ENCODE assay signal across 8 cellular contexts in the genomic region with DNA sequence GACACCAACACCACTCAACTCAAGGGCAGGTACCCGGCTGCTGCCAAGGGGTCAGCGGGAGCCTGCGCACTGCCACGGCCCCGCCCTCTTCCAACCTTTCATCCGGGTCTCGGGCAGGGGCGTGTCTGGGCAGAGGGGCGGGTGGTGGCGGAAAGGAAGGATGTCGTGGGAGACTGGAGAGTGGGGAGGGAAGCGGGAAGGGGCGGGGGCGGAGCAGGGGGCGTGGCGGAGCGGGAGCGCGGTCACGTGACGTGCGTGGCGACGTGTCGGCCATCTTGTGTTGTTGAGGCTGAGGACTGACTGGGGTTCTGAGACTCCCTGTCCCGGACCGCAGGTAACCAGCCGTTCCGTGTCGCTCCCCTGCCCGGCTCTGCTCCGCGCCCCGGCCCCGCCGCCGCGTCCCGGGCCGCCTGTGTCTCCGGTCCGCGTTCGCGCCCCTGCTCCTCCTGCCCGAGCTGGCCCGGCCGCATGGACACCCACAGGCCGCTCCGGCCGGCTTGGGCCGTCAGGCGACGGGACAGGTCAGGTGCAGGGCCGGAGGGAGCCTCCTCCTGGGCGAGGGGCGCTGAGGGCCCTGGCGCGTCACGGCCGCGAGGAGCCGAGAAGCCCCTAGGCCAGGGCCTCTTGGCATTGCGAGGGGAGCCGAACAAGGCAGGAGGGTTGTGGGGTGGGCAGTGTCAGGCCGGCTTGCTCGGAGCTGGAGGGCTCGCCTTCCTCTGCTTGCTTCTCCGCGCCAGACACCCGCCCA. TPM values are rescaled to one million over a fixed set of nuclear protein-coding genes. Genes with fewer than 3 reads are reported as not detected.
DNase-seq lines count a peak whose midpoint lies in the region; ATAC-seq and TF ChIP-seq lines count a peak whose summit lies in the region.

A gene with protein sequence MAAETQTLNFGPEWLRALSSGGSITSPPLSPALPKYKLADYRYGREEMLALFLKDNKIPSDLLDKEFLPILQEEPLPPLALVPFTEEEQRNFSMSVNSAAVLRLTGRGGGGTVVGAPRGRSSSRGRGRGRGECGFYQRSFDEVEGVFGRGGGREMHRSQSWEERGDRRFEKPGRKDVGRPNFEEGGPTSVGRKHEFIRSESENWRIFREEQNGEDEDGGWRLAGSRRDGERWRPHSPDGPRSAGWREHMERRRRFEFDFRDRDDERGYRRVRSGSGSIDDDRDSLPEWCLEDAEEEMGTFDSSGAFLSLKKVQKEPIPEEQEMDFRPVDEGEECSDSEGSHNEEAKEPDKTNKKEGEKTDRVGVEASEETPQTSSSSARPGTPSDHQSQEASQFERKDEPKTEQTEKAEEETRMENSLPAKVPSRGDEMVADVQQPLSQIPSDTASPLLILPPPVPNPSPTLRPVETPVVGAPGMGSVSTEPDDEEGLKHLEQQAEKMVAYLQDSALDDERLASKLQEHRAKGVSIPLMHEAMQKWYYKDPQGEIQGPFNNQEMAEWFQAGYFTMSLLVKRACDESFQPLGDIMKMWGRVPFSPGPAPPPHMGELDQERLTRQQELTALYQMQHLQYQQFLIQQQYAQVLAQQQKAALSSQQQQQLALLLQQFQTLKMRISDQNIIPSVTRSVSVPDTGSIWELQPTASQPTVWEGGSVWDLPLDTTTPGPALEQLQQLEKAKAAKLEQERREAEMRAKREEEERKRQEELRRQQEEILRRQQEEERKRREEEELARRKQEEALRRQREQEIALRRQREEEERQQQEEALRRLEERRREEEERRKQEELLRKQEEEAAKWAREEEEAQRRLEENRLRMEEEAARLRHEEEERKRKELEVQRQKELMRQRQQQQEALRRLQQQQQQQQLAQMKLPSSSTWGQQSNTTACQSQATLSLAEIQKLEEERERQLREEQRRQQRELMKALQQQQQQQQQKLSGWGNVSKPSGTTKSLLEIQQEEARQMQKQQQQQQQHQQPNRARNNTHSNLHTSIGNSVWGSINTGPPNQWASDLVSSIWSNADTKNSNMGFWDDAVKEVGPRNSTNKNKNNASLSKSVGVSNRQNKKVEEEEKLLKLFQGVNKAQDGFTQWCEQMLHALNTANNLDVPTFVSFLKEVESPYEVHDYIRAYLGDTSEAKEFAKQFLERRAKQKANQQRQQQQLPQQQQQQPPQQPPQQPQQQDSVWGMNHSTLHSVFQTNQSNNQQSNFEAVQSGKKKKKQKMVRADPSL (N-terminal part only) (plus strand): TSS at position 273 of the 748 bp plus-strand sequence. CDS start 37,867 bp downstream, outside the sequence.

- H3K27me3 Mint-ChIP-seq in T-helper 17 cell, result no peaks in the 10 kb centered on the region

- intact Hi-C loops in left cardiac atrium (cut with DNase I) (no loop called here), posterior vena cava (cut with DNase I) (no loop called here)

- peak in 2 of 4 donors; percentile 28 to 72 for TF ChIP-seq POLR2A in upper lobe of left lung (IDR thresholded peaks at IDR 0.05)

- ATAC-seq in GM18498 (IDR thresholded peaks at IDR 0.05; ENCODE audit: unreplicated experiment), result peak; percentile 81
- peak; percentile 65 for ATAC-seq in HG02938 (IDR thresholded peaks at IDR 0.05; ENCODE audit: unreplicated experiment)
- peak; percentile 90 for ATAC-seq in T-helper 17 cell
- peak; percentile 98 to 99 for ATAC-seq in left cardiac atrium
- ATAC-seq in upper lobe of left lung (ENCODE audit: low FRiP score in 2 of 2), result peak; percentile 98 to 99

- peak within 1 kb of the TSS; percentile 78 to 92 (median 88) for H3K4me3 ChIP-seq in upper lobe of left lung

- H3K9me3 ChIP-seq in T-helper 17 cell (ENCODE audit: control insufficient read depth, low read length, poor library complexity, severe bottlenecking), result no peaks in the 10 kb centered on the region
- H3K9me3 ChIP-seq in upper lobe of left lung, result no peaks in the 10 kb centered on the region

- DNase-seq in NCI-H187 (lab: John Stamatoyannopoulos, UW), result peak; percentile 72 to 87
- DNase-seq in T-helper 17 cell, result peak; percentile 73 to 90 (median 90)
- DNase-seq in amniotic stem cell (lab: John Stamatoyannopoulos, UW), result peak; percentile 85
- peak; percentile 97 for DNase-seq in left cardiac atrium
- peak; percentile 98 for DNase-seq in posterior vena cava (ENCODE audit: low spot score)
- peak; percentile 95 to 99 for DNase-seq in upper lobe of left lung

- TF ChIP-seq CTCF in upper lobe of left lung (IDR thresholded peaks at IDR 0.05), result peak in 2 of 6 experiments; percentile 15 to 19

- 0% methylated on average over 17 of the region's 71 CpGs; no CpG with 5 or more reads in 1 of the 2 donors for WGBS in upper lobe of left lung, 2 donors

- peaks cover 23 to 47% (median 31%) of the 10 kb centered on the region in 4 donors for H3K4me1 ChIP-seq in upper lobe of left lung

- TF ChIP-seq EP300 in upper lobe of left lung (IDR thresholded peaks at IDR 0.05), result no peak

- no peaks in the 10 kb centered on the region for H3K36me3 Mint-ChIP-seq in T-helper 17 cell (ENCODE audit: low read depth)

- H3K27ac Mint-ChIP-seq in T-helper 17 cell, result peak within 1 kb of the TSS; percentile 94

- H3K27ac ChIP-seq in upper lobe of left lung, result peak within 1 kb of the TSS; percentile 92 to 99 (median 94)

- H3K4me1 Mint-ChIP-seq in T-helper 17 cell, result peaks cover 23% of the 10 kb centered on the region

- H3K36me3 ChIP-seq in upper lobe of left lung, result no peaks in the 10 kb centered on the region

- no peaks in the 10 kb centered on the region for H3K27me3 ChIP-seq in upper lobe of left lung

- peak within 1 kb of the TSS; percentile 92 for H3K4me3 Mint-ChIP-seq in T-helper 17 cell

RNA-seq across cellular contexts. Expression of the gene that starts here (rescaled TPM):
- 10 to 100 TPM; 55.9 to 62.9 TPM for total RNA-seq in T-helper 17 cell
- 10 to 100 TPM; 53.5 to 57.4 TPM for total RNA-seq in left cardiac atrium
- 10 to 100 TPM; 60.3 to 66.7 TPM for total RNA-seq in posterior vena cava
- total RNA-seq in upper lobe of left lung, result 100 to 1,000 TPM in 1 of 6 donors, 10 to 100 TPM in 5; 54.7 to 127 (median 70.8) TPM

Comparison
In these comparisons a context has a peak if more than half of its experiments do, and no peak if none do; other contexts are left out.
1. Peak in every context shown above with its lines: DNase-seq, ATAC-seq, H3K4me3 ChIP-seq and H3K27ac ChIP-seq.